Comparison of ENCODE assay signal across 22 cellular contexts in genomic region chr16:58011652-58012051, GRCh38. TPM values are rescaled to one million over a fixed set of nuclear protein-coding genes. Genes with fewer than 3 reads are reported as not detected.
DNase-seq lines count a peak whose midpoint lies in the region; FAIRE-seq and TF ChIP-seq lines count a peak whose summit lies in the region.
"Had no signal": no experiment of that assay in that cellular context is flagged by ENCODE, and none has a peak within 500 bp of the region (broad histone marks: within the 10 kb centered on the region; RNA-seq: fewer than 3 reads in every experiment).

No MANE protein-coding gene starts in this region.

- H3K36me3 ChIP-seq in astrocyte (ENCODE audit: insufficient read depth, low read length) (peaks cover 10% of the 10 kb centered on the region), spleen (peaks cover 2 to 96% (median 39%) of the 10 kb centered on the region in 6 donors)
- H3K36me3 ChIP-seq: neural progenitor cell had no signal

- H3K4me3 ChIP-seq in astrocyte (ENCODE audit: insufficient read depth, low read depth, low read length) (no peak overlapping the region), dorsolateral prefrontal cortex (no peak overlapping the region), spleen (no peak overlapping the region)
- H3K4me3 ChIP-seq: neural progenitor cell, tibial artery had no signal

- H3K27ac ChIP-seq in astrocyte (ENCODE audit: low read depth, low read length) (peak overlapping the region; percentile 25), dorsolateral prefrontal cortex (no peak overlapping the region), spleen (no peak overlapping the region)
- H3K27ac ChIP-seq: tibial artery had no signal

- H3K4me3 Mint-ChIP-seq in HFFc6 (peak overlapping the region; percentile 52), astrocyte (ENCODE audit: unreplicated experiment) (no peak overlapping the region)
- H3K4me3 Mint-ChIP-seq in activated T-helper 1 cell treated with anti-CD3 and anti-CD28 coated beads, Interleukin-12 subunit alpha, Interleukin-12 subunit beta, Interleukin-2, Interleukin-4 antibody, amounts not matched to agents 30 ng/mL and 10 ng/mL and 1 ng/mL, durations not matched to agents 14 hours and 24 hours and 36 hours, result no peak overlapping the region
- H3K4me3 Mint-ChIP-seq: activated CD4-positive, alpha-beta memory T cell treated with anti-CD3 and anti-CD28 coated beads, Interleukin-2, amount 10 ng/mL, durations not matched to agents 7 days and 5 days; activated T-helper 17 cell treated with anti-CD3 and anti-CD28 coated beads, Interleukin-2, amount 50 U/mL, for 72 hours; neural progenitor cell had no signal

- H3K27ac Mint-ChIP-seq in HFFc6 (peak overlapping the region; percentile 87), astrocyte (ENCODE audit: unreplicated experiment) (peak overlapping the region; percentile 72)
- H3K27ac Mint-ChIP-seq in activated T-helper 1 cell treated with anti-CD3 and anti-CD28 coated beads, Interleukin-12 subunit alpha, Interleukin-12 subunit beta, Interleukin-2, Interleukin-4 antibody, amounts not matched to agents 30 ng/mL and 10 ng/mL and 1 ng/mL, durations not matched to agents 14 hours and 24 hours and 36 hours, result no peak overlapping the region
- H3K27ac Mint-ChIP-seq: activated CD4-positive, alpha-beta memory T cell treated with anti-CD3 and anti-CD28 coated beads, Interleukin-2, amount 10 ng/mL, durations not matched to agents 7 days and 5 days; activated T-helper 17 cell treated with anti-CD3 and anti-CD28 coated beads, Interleukin-2, amount 50 U/mL, for 72 hours; neural progenitor cell had no signal

- FAIRE-seq in astrocyte (lab: Jason Lieb, UNC), result peak; percentile 79

- H3K27me3 ChIP-seq in astrocyte (ENCODE audit: insufficient read depth, low read length) (no peaks in the 10 kb centered on the region), dorsolateral prefrontal cortex (no peaks in the 10 kb centered on the region), spleen (replicated peaks in 1 of 7) (no peaks in the 10 kb centered on the region)
- H3K27me3 ChIP-seq: BE2C, neural progenitor cell, tibial artery had no signal

- H3K4me1 ChIP-seq in astrocyte (ENCODE audit: insufficient read depth, low read length) (peaks cover 18% of the 10 kb centered on the region), spleen (no peaks in the 10 kb centered on the region)
- H3K4me1 ChIP-seq: BE2C, tibial artery had no signal

- H3K27me3 Mint-ChIP-seq in HFFc6 (ENCODE audit: insufficient read depth) (no peaks in the 10 kb centered on the region), astrocyte (ENCODE audit: low read depth, unreplicated experiment) (no peaks in the 10 kb centered on the region)
- no peaks in the 10 kb centered on the region for H3K27me3 Mint-ChIP-seq in activated T-helper 1 cell treated with anti-CD3 and anti-CD28 coated beads, Interleukin-12 subunit alpha, Interleukin-12 subunit beta, Interleukin-2, Interleukin-4 antibody, amounts not matched to agents 30 ng/mL and 10 ng/mL and 1 ng/mL, durations not matched to agents 14 hours and 24 hours and 36 hours (ENCODE audit: insufficient read depth)
- H3K27me3 Mint-ChIP-seq: activated CD4-positive, alpha-beta memory T cell treated with anti-CD3 and anti-CD28 coated beads, Interleukin-2, amount 10 ng/mL, durations not matched to agents 7 days and 5 days; activated T-helper 17 cell treated with anti-CD3 and anti-CD28 coated beads, Interleukin-2, amount 50 U/mL, for 72 hours had no signal

- peak; percentile 44; the same call in 1 of the 2 replicates for TF ChIP-seq CTCF in HFFc6 (IDR thresholded peaks at IDR 0.05)
- no peak for TF ChIP-seq CTCF in astrocyte (IDR thresholded peaks at IDR 0.05; ENCODE audit: insufficient read depth, low read depth, low read length)
- no peak for TF ChIP-seq CTCF in dorsolateral prefrontal cortex (IDR thresholded peaks at IDR 0.05 in 54 of 56, conservative IDR thresholded peaks at IDR 0.05 in 2 of 56; ENCODE audit: low read depth in 1 of 56, partially characterized antibody in 56 of 56)
- no peak for TF ChIP-seq CTCF in spleen (IDR thresholded peaks at IDR 0.05 in 8 of 11, conservative IDR thresholded peaks at IDR 0.05 in 3 of 11)

- in situ Hi-C loops in ACHN (cut with HindIII; ENCODE audit: low pct_ligation_motif_present, low pct_unique_long_range_greater_than_20kb, low sequenced_read_pairs), result no loop called here

- H3K9ac ChIP-seq in astrocyte (ENCODE audit: low read length), result peak overlapping the region; percentile 3
- H3K9ac ChIP-seq: neural progenitor cell had no signal

- H4K20me1 ChIP-seq in astrocyte (ENCODE audit: insufficient read depth, low read length), result peaks cover 23% of the 10 kb centered on the region

- 84 to 91% (median 88%) methylated on average over 3 of the region's 3 CpGs for WGBS in spleen, 5 donors

- H2AFZ ChIP-seq in astrocyte (ENCODE audit: low read depth, low read length), result no peak overlapping the region
- H2AFZ ChIP-seq: neural progenitor cell had no signal

- no peaks in the 10 kb centered on the region for H3K9me3 Mint-ChIP-seq in HFFc6
- no peaks in the 10 kb centered on the region for H3K9me3 Mint-ChIP-seq in astrocyte (ENCODE audit: unreplicated experiment)
- H3K9me3 Mint-ChIP-seq in activated T-helper 1 cell treated with anti-CD3 and anti-CD28 coated beads, Interleukin-12 subunit alpha, Interleukin-12 subunit beta, Interleukin-2, Interleukin-4 antibody, amounts not matched to agents 30 ng/mL and 10 ng/mL and 1 ng/mL, durations not matched to agents 14 hours and 24 hours and 36 hours, result no peaks in the 10 kb centered on the region
- H3K9me3 Mint-ChIP-seq: activated T-helper 17 cell treated with anti-CD3 and anti-CD28 coated beads, Interleukin-2, amount 50 U/mL, for 72 hours had no signal

- H3K36me3 Mint-ChIP-seq in HFFc6 (ENCODE audit: low read depth) (peaks cover 7% of the 10 kb centered on the region), astrocyte (ENCODE audit: low read depth, unreplicated experiment) (peaks cover 15% of the 10 kb centered on the region)
- peaks cover 16% of the 10 kb centered on the region for H3K36me3 Mint-ChIP-seq in activated T-helper 1 cell treated with anti-CD3 and anti-CD28 coated beads, Interleukin-12 subunit alpha, Interleukin-12 subunit beta, Interleukin-2, Interleukin-4 antibody, amounts not matched to agents 30 ng/mL and 10 ng/mL and 1 ng/mL, durations not matched to agents 14 hours and 24 hours and 36 hours (ENCODE audit: low read depth)

- no peak for TF ChIP-seq POLR2A in spleen (IDR thresholded peaks at IDR 0.05)

- peaks cover 26% of the 10 kb centered on the region for H3K4me1 Mint-ChIP-seq in HFFc6 (ENCODE audit: low read depth)
- peaks cover 21% of the 10 kb centered on the region for H3K4me1 Mint-ChIP-seq in astrocyte (ENCODE audit: low read depth, unreplicated experiment)
- peaks cover 5% of the 10 kb centered on the region for H3K4me1 Mint-ChIP-seq in activated T-helper 1 cell treated with anti-CD3 and anti-CD28 coated beads, Interleukin-12 subunit alpha, Interleukin-12 subunit beta, Interleukin-2, Interleukin-4 antibody, amounts not matched to agents 30 ng/mL and 10 ng/mL and 1 ng/mL, durations not matched to agents 14 hours and 24 hours and 36 hours (ENCODE audit: low read depth)
- H3K4me1 Mint-ChIP-seq: activated CD4-positive, alpha-beta memory T cell treated with anti-CD3 and anti-CD28 coated beads, Interleukin-2, amount 10 ng/mL, durations not matched to agents 7 days and 5 days had no signal

- H3K9me3 ChIP-seq in astrocyte (ENCODE audit: insufficient read depth, low read depth, low read length), result no peaks in the 10 kb centered on the region
- H3K9me3 ChIP-seq in spleen, result peaks cover 0 to under 1% (median under 1%) of the 10 kb centered on the region in 8 donors
- H3K9me3 ChIP-seq: BE2C, tibial artery had no signal

- H3K79me2 ChIP-seq in astrocyte (ENCODE audit: insufficient read depth, low read length), result peaks cover 12% of the 10 kb centered on the region

- intact Hi-C loops in activated T-helper 1 cell treated with anti-CD3 and anti-CD28 coated beads, Interleukin-12 subunit alpha, Interleukin-12 subunit beta, Interleukin-2, Interleukin-4 antibody, amounts not matched to agents 30 ng/mL and 10 ng/mL and 1 ng/mL, durations not matched to agents 14 hours and 24 hours and 36 hours (cut with micrococcal nuclease), result no loop called here
- intact Hi-C loops in dorsolateral prefrontal cortex (cut with DNase I), result no loop called here
- intact Hi-C loops in spleen (cut with DNase I; ENCODE audit: low total_unique reads), result no loop called here

- peak; percentile 72 for DNase-seq in ACHN
- DNase-seq in HFFc6, result peak; percentile 85
- DNase-seq in astrocyte (ENCODE audit: low read depth), result peak; percentile 74
- DNase-seq in islet precursor cell, result peak; percentile 93
- DNase-seq in activated T-helper 1 cell treated with anti-CD3 and anti-CD28 coated beads, Interleukin-12 subunit alpha, Interleukin-12 subunit beta, Interleukin-2, Interleukin-4 antibody, amounts not matched to agents 30 ng/mL and 10 ng/mL and 1 ng/mL, durations not matched to agents 14 hours and 24 hours and 36 hours (ENCODE audit: low spot score), result no peak
- DNase-seq in dorsolateral prefrontal cortex, result no peak
- DNase-seq in Kasumi-1 (lab: John Stamatoyannopoulos, UW), result no peak
- DNase-seq in spleen, result no peak
- DNase-seq: activated CD4-positive, alpha-beta memory T cell treated with anti-CD3 and anti-CD28 coated beads, Interleukin-2, amount 10 ng/mL, durations not matched to agents 7 days and 5 days; anterior cingulate cortex; BE2C; DMS153; effector CD8-positive, alpha-beta T cell; foreskin melanocyte; KG1; NCI-H1417; NCI-H510A treated with DMSO at 0.1 percent for 48 hours; stimulated activated CD4-positive, alpha-beta T cell treated with anti-CD3 and anti-CD28 coated beads, Interleukin-4, amount 100 ng/mL, for 1 hour; tibial artery had no signal

- peak overlapping the region; percentile 58 for H3K4me2 ChIP-seq in astrocyte (ENCODE audit: low read length)

RNA-seq across cellular contexts. Expression of gene USB1, which starts 10.4 kb away (rescaled TPM):
- 10 to 100 TPM; 62.9 to 88.3 (median 76.3) TPM for total RNA-seq in HFFc6 (2021; fragmentation: NEBNext Ultra II Directional; extraction: Animal tissue kit (Norgen Biotek cat#: 25700))
- total RNA-seq in astrocyte (91.3 and 100.0 TPM in 2 replicates), dorsolateral prefrontal cortex (10 to 100 TPM; 28.3 to 59.7 (median 41.9) TPM), spleen (10 to 100 TPM; 35.0 to 78.4 (median 49.5) TPM)
- total RNA-seq in activated T-helper 1 cell treated with anti-CD3 and anti-CD28 coated beads, Interleukin-12 subunit alpha, Interleukin-12 subunit beta, Interleukin-2, Interleukin-4 antibody, amounts not matched to agents 30 ng/mL and 10 ng/mL and 1 ng/mL, durations not matched to agents 14 hours and 24 hours and 36 hours, result 60.8 and 63.0 TPM in 2 replicates
- 10 to 100 TPM; 17.7 to 25.4 (median 18.9) TPM for polyA plus RNA-seq in spleen

RNA-seq across cellular contexts. Expression of gene ZNF319, which starts 11.2 kb away (rescaled TPM):
- total RNA-seq in HFFc6 (2021; fragmentation: NEBNext Ultra II Directional; extraction: Animal tissue kit (Norgen Biotek cat#: 25700)), result 10 to 100 TPM in 2 of 6 experiments, 1 to 10 TPM in 4; 8.3 to 12.0 (median 9.4) TPM
- total RNA-seq in astrocyte, result 11.2 and 11.5 TPM in 2 replicates
- total RNA-seq in activated T-helper 1 cell treated with anti-CD3 and anti-CD28 coated beads, Interleukin-12 subunit alpha, Interleukin-12 subunit beta, Interleukin-2, Interleukin-4 antibody, amounts not matched to agents 30 ng/mL and 10 ng/mL and 1 ng/mL, durations not matched to agents 14 hours and 24 hours and 36 hours, result 8.5 and 9.1 TPM in 2 replicates
- total RNA-seq in dorsolateral prefrontal cortex, result 10 to 100 TPM in 71 of 120 experiments, 1 to 10 TPM in 49; 6.5 to 19.1 (median 10.3) TPM
- total RNA-seq in spleen, result 10 to 100 TPM; 13.0 to 23.4 (median 17.4) TPM
- polyA plus RNA-seq in spleen, result 1 to 10 TPM; 3.0 to 7.6 (median 3.4) TPM

RNA-seq across cellular contexts. Expression of gene MMP15, which starts 13.9 kb away (rescaled TPM):
- total RNA-seq in HFFc6 (2021; fragmentation: NEBNext Ultra II Directional; extraction: Animal tissue kit (Norgen Biotek cat#: 25700)), result 1 to 10 TPM in 4 of 6 experiments, under 1 TPM in 2; 0.82 to 4.1 (median 1.1) TPM
- total RNA-seq in astrocyte, result 14.8 and 15.4 TPM in 2 replicates
- 1.1 and 1.3 TPM in 2 replicates for total RNA-seq in activated T-helper 1 cell treated with anti-CD3 and anti-CD28 coated beads, Interleukin-12 subunit alpha, Interleukin-12 subunit beta, Interleukin-2, Interleukin-4 antibody, amounts not matched to agents 30 ng/mL and 10 ng/mL and 1 ng/mL, durations not matched to agents 14 hours and 24 hours and 36 hours
- total RNA-seq in dorsolateral prefrontal cortex, result 10 to 100 TPM in 23 of 120 experiments, 1 to 10 TPM in 97; 4.7 to 17.4 (median 8.2) TPM
- total RNA-seq in spleen, result 10 to 100 TPM in 6 of 7 donors, 1 to 10 TPM in 1; 6.5 to 24.2 (median 16.9) TPM
- 1 to 10 TPM; 2.3 to 5.7 (median 2.9) TPM for polyA plus RNA-seq in spleen

RNA-seq across cellular contexts. Expression of gene CNGB1, which starts 40.7 kb away (rescaled TPM):
- total RNA-seq in HFFc6 (2021; fragmentation: NEBNext Ultra II Directional; extraction: Animal tissue kit (Norgen Biotek cat#: 25700)), result under 1 TPM in 1 of 6 experiments, not detected in 5; 0.02 TPM
- not detected in 2 replicates for total RNA-seq in astrocyte
- not detected in 2 replicates for total RNA-seq in activated T-helper 1 cell treated with anti-CD3 and anti-CD28 coated beads, Interleukin-12 subunit alpha, Interleukin-12 subunit beta, Interleukin-2, Interleukin-4 antibody, amounts not matched to agents 30 ng/mL and 10 ng/mL and 1 ng/mL, durations not matched to agents 14 hours and 24 hours and 36 hours
- total RNA-seq in dorsolateral prefrontal cortex, result 10 to 100 TPM in 57 of 120 experiments, 1 to 10 TPM in 60, under 1 TPM in 1, not detected in 2; 0.37 to 38.0 (median 9.8) TPM
- total RNA-seq in spleen, result not detected
- under 1 TPM in 2 of 3 donors, not detected in 1; 0.02 to 0.12 TPM for polyA plus RNA-seq in spleen
- total RNA-seq: activated CD4-positive, alpha-beta memory T cell treated with anti-CD3 and anti-CD28 coated beads, Interleukin-2, amount 10 ng/mL, durations not matched to agents 7 days and 5 days; activated T-helper 17 cell treated with anti-CD3 and anti-CD28 coated beads, Interleukin-2, amount 50 U/mL, for 72 hours; right cardiac atrium had no signal
- polyA plus RNA-seq: right cardiac atrium had no signal

Comparison
In these comparisons a context has a peak if more than half of its experiments do, and no peak if none do; other contexts are left out.
1. DNase-seq: peak in ACHN (single experiment), HFFc6 (single experiment), astrocyte (single experiment) and islet precursor cell (single experiment); none in activated T-helper 1 cell treated with anti-CD3 and anti-CD28 coated beads, Interleukin-12 subunit alpha, Interleukin-12 subunit beta, Interleukin-2, Interleukin-4 antibody, amounts not matched to agents 30 ng/mL and 10 ng/mL and 1 ng/mL, durations not matched to agents 14 hours and 24 hours and 36 hours (single experiment), dorsolateral prefrontal cortex (0 of 10), Kasumi-1 (0 of 2) and spleen (single experiment).